Comparison of ENCODE assay signal across 24 cellular contexts in the genomic region with DNA sequence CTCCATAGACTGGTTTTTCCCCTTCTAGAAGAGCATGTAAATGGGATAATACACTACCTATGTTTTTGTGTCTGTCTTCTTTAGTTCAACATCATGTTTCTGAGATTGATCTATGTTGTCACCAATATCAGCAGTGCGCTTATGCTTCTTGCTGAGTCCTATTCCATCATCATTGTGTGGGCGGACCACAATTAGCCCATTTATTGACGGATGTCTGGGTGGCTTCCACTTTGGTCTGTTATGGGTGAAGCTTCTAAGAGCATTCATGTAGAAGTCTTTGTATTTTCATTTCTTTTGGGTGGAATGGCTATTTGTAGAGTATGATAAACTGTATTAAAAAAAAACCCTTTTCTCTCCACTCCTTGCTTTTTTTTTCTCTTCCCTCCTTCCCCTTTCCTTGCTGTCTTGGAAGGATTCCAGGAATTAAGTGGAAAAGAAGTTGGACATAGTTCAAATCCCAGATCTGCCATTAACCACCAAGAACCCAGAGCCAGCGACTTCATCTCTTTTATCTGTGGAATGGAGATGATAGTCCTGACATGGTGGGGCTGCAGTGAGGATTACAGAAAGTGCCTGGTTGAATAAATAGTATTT. TPM values are rescaled to one million over a fixed set of nuclear protein-coding genes. Genes with fewer than 3 reads are reported as not detected.
A peak's percentile ranks its signal among the peaks of the same experiment; 100 is the strongest.
DNase-seq lines count a peak whose midpoint lies in the region; ATAC-seq and TF ChIP-seq lines count a peak whose summit lies in the region.
"Had no signal": no experiment of that assay in that cellular context is flagged by ENCODE, and none has a peak within 500 bp of the region (broad histone marks: within the 10 kb centered on the region; RNA-seq: fewer than 3 reads in every experiment).

No MANE protein-coding gene starts in this region.

- peak overlapping the region; percentile 86 for H3K27ac Mint-ChIP-seq in activated CD8-positive, alpha-beta T cell treated with anti-CD3 and anti-CD28 coated beads for 36 hours
- no peak overlapping the region for H3K27ac Mint-ChIP-seq in activated CD8-positive, alpha-beta T cell treated with anti-CD3 and anti-CD28 coated beads, Interleukin-2, amount 10 ng/mL, durations not matched to agents 7 days and 5 days
- H3K27ac Mint-ChIP-seq: T-helper 1 cell treated with Interleukin-12 subunit alpha and Interleukin-12 subunit beta and Interleukin-4 antibody, amounts not matched to agents 30 μg/mL and 1 μg/mL, for 36 hours had no signal

- H3K36me3 ChIP-seq in left lung (no peaks in the 10 kb centered on the region), upper lobe of left lung (no peaks in the 10 kb centered on the region), adrenal gland (replicated peaks in 1 of 2) (no peaks in the 10 kb centered on the region)
- H3K36me3 ChIP-seq: ascending aorta, SJCRH30 had no signal

- POLR2A ChIA-PET in activated CD8-positive, alpha-beta T cell treated with anti-CD3 and anti-CD28 coated beads for 36 hours (lab: Charles Lee) = no interaction called here
- POLR2A ChIA-PET in activated CD8-positive, alpha-beta T cell treated with anti-CD3 and anti-CD28 coated beads, Interleukin-2, amount 10 ng/mL, durations not matched to agents 7 days and 5 days (lab: Charles Lee) = no interaction called here

- DNase-seq in activated CD8-positive, alpha-beta T cell treated with anti-CD3 and anti-CD28 coated beads for 36 hours = no peak
- no peak for DNase-seq in activated CD8-positive, alpha-beta T cell treated with anti-CD3 and anti-CD28 coated beads, Interleukin-2, amount 10 ng/mL, durations not matched to agents 7 days and 5 days
- no peak for DNase-seq in left lung
- DNase-seq in upper lobe of left lung = no peak
- no peak for DNase-seq in hepatic stellate cell (ENCODE audit: low spot score)
- no peak for DNase-seq in adrenal gland
- DNase-seq: activated naive CD4-positive, alpha-beta T cell treated with anti-CD3 and anti-CD28 coated beads, Interleukin-2, amount 50 U/mL, for 16 hours; activated T-cell treated with anti-CD3 and anti-CD28 coated beads, Interleukin-2, amount 50 U/mL, for 1 hour; central memory CD4-positive, alpha-beta T cell; foreskin keratinocyte; NCI-H1105; SJCRH30; stimulated activated CD4-positive, alpha-beta T cell treated with anti-CD3 and anti-CD28 coated beads, Interleukin-12 subunit alpha, Interleukin-12 subunit beta, amount 100 ng/mL, for 4 hours had no signal

- no peak overlapping the region for H3K4me3 ChIP-seq in left lung
- H3K4me3 ChIP-seq in upper lobe of left lung = no peak overlapping the region
- H3K4me3 ChIP-seq in adrenal gland = no peak overlapping the region
- H3K4me3 ChIP-seq: ascending aorta, SJCRH30 had no signal

- peaks cover 23% of the 10 kb centered on the region for H3K27me3 Mint-ChIP-seq in activated CD8-positive, alpha-beta T cell treated with anti-CD3 and anti-CD28 coated beads for 36 hours
- peaks cover 13% of the 10 kb centered on the region for H3K27me3 Mint-ChIP-seq in activated CD8-positive, alpha-beta T cell treated with anti-CD3 and anti-CD28 coated beads, Interleukin-2, amount 10 ng/mL, durations not matched to agents 7 days and 5 days (ENCODE audit: low read depth)

- H3K4me1 ChIP-seq in left lung (peaks cover 5 to 63% of the 10 kb centered on the region in 2 donors), upper lobe of left lung (peaks cover 0 to 65% (median 44%) of the 10 kb centered on the region in 4 donors), adrenal gland (replicated peaks in 1 of 2) (no peaks in the 10 kb centered on the region)
- H3K4me1 ChIP-seq: ascending aorta, foreskin keratinocyte, SJCRH30 had no signal

- no peak for TF ChIP-seq POLR2A in upper lobe of left lung (IDR thresholded peaks at IDR 0.05)
- no peak for TF ChIP-seq POLR2A in adrenal gland (IDR thresholded peaks at IDR 0.05)

- H3K4me1 Mint-ChIP-seq in activated CD8-positive, alpha-beta T cell treated with anti-CD3 and anti-CD28 coated beads for 36 hours (ENCODE audit: low read depth) = peaks cover 39% of the 10 kb centered on the region
- H3K4me1 Mint-ChIP-seq in activated CD8-positive, alpha-beta T cell treated with anti-CD3 and anti-CD28 coated beads, Interleukin-2, amount 10 ng/mL, durations not matched to agents 7 days and 5 days (ENCODE audit: low read depth) = peaks cover 23% of the 10 kb centered on the region

- H3K9me3 ChIP-seq in left lung = no peaks in the 10 kb centered on the region
- H3K9me3 ChIP-seq in upper lobe of left lung = no peaks in the 10 kb centered on the region
- H3K9me3 ChIP-seq in adrenal gland (replicated peaks in 1 of 3) = no peaks in the 10 kb centered on the region
- H3K9me3 ChIP-seq: ascending aorta, SJCRH30 had no signal

- peak overlapping the region; percentile 83 for H3K27ac ChIP-seq in VCaP
- peak overlapping the region; percentile 35 to 93 for H3K27ac ChIP-seq in left lung
- peak overlapping the region; percentile 45 to 96 (median 82) for H3K27ac ChIP-seq in upper lobe of left lung
- H3K27ac ChIP-seq in adrenal gland = no peak overlapping the region
- H3K27ac ChIP-seq: ascending aorta, epithelial cell of prostate, foreskin keratinocyte, SJCRH30 had no signal

- CTCF ChIA-PET in activated CD8-positive, alpha-beta T cell treated with anti-CD3 and anti-CD28 coated beads for 36 hours (lab: Charles Lee) = no interaction called here
- CTCF ChIA-PET in activated CD8-positive, alpha-beta T cell treated with anti-CD3 and anti-CD28 coated beads, Interleukin-2, amount 10 ng/mL, durations not matched to agents 7 days and 5 days (lab: Charles Lee) = no interaction called here

- no peak for TF ChIP-seq CTCF in activated CD8-positive, alpha-beta T cell treated with anti-CD3 and anti-CD28 coated beads for 36 hours (IDR thresholded peaks at IDR 0.05)
- no peak for TF ChIP-seq CTCF in VCaP (conservative IDR thresholded peaks at IDR 0.05)
- no peak for TF ChIP-seq CTCF in left lung (IDR thresholded peaks at IDR 0.05)
- no peak for TF ChIP-seq CTCF in upper lobe of left lung (IDR thresholded peaks at IDR 0.05)
- TF ChIP-seq CTCF in adrenal gland (IDR thresholded peaks at IDR 0.05) = no peak

- no peak for ATAC-seq in activated CD8-positive, alpha-beta T cell treated with anti-CD3 and anti-CD28 coated beads for 36 hours
- ATAC-seq in activated CD8-positive, alpha-beta T cell treated with anti-CD3 and anti-CD28 coated beads, Interleukin-2, amount 10 ng/mL, durations not matched to agents 7 days and 5 days = no peak
- no peak for ATAC-seq in left lung
- no peak for ATAC-seq in upper lobe of left lung (ENCODE audit: low FRiP score in 2 of 2)
- no peak for ATAC-seq in SK-N-SH treated with all-trans-retinoic acid at 6 μM for 48 hours
- ATAC-seq: foreskin keratinocyte had no signal

- H3K36me3 Mint-ChIP-seq in activated CD8-positive, alpha-beta T cell treated with anti-CD3 and anti-CD28 coated beads for 36 hours (ENCODE audit: low read depth) = no peaks in the 10 kb centered on the region
- no peaks in the 10 kb centered on the region for H3K36me3 Mint-ChIP-seq in activated CD8-positive, alpha-beta T cell treated with anti-CD3 and anti-CD28 coated beads, Interleukin-2, amount 10 ng/mL, durations not matched to agents 7 days and 5 days (ENCODE audit: low read depth)

- TF ChIP-seq EP300 in upper lobe of left lung (IDR thresholded peaks at IDR 0.05) = no peak

- H3K9me3 Mint-ChIP-seq in activated CD8-positive, alpha-beta T cell treated with anti-CD3 and anti-CD28 coated beads for 36 hours = no peaks in the 10 kb centered on the region
- no peaks in the 10 kb centered on the region for H3K9me3 Mint-ChIP-seq in activated CD8-positive, alpha-beta T cell treated with anti-CD3 and anti-CD28 coated beads, Interleukin-2, amount 10 ng/mL, durations not matched to agents 7 days and 5 days (ENCODE audit: insufficient read depth)
- H3K9me3 Mint-ChIP-seq: T-helper 1 cell treated with Interleukin-12 subunit alpha and Interleukin-12 subunit beta and Interleukin-4 antibody, amounts not matched to agents 30 μg/mL and 1 μg/mL, for 36 hours had no signal

- no peaks in the 10 kb centered on the region for H3K27me3 ChIP-seq in left lung
- H3K27me3 ChIP-seq in upper lobe of left lung = no peaks in the 10 kb centered on the region
- no peaks in the 10 kb centered on the region for H3K27me3 ChIP-seq in adrenal gland
- H3K27me3 ChIP-seq: ascending aorta, foreskin keratinocyte, SJCRH30 had no signal

- 67 to 73% methylated on average over 4 of the region's 4 CpGs for WGBS in upper lobe of left lung, 2 donors
- 76 to 82% (median 78%) methylated on average over 4 of the region's 4 CpGs for WGBS in adrenal gland, 4 donors

- H3K4me3 Mint-ChIP-seq in activated CD8-positive, alpha-beta T cell treated with anti-CD3 and anti-CD28 coated beads for 36 hours = no peak overlapping the region
- no peak overlapping the region for H3K4me3 Mint-ChIP-seq in activated CD8-positive, alpha-beta T cell treated with anti-CD3 and anti-CD28 coated beads, Interleukin-2, amount 10 ng/mL, durations not matched to agents 7 days and 5 days
- H3K4me3 Mint-ChIP-seq: T-helper 1 cell treated with Interleukin-12 subunit alpha and Interleukin-12 subunit beta and Interleukin-4 antibody, amounts not matched to agents 30 μg/mL and 1 μg/mL, for 36 hours had no signal

- intact Hi-C loops in activated CD8-positive, alpha-beta T cell treated with anti-CD3 and anti-CD28 coated beads for 36 hours (cut with micrococcal nuclease) = no loop called here
- intact Hi-C loops in left lung (cut with DNase I) (no loop called here), adrenal gland (cut with DNase I) (no loop called here)

RNA-seq across cellular contexts. Expression of gene SERPINA1, which starts 7.0 kb away (rescaled TPM):
- total RNA-seq in activated CD8-positive, alpha-beta T cell treated with anti-CD3 and anti-CD28 coated beads for 36 hours = 1 to 10 TPM; 1.0 to 1.9 TPM
- not detected for total RNA-seq in activated CD8-positive, alpha-beta T cell treated with anti-CD3 and anti-CD28 coated beads, Interleukin-2, amount 10 ng/mL, durations not matched to agents 7 days and 5 days
- total RNA-seq in left lung = 1,000 to 10,000 TPM; 1,065 to 1,514 TPM
- 1,000 to 10,000 TPM in 1 of 6 donors, 100 to 1,000 TPM in 5; 205 to 1,050 (median 637) TPM for total RNA-seq in upper lobe of left lung
- 10 to 100 TPM in 6 of 8 donors, 1 to 10 TPM in 2; 1.6 to 60.1 (median 17.7) TPM for total RNA-seq in adrenal gland
- polyA plus RNA-seq in adrenal gland = 10 to 100 TPM in 2 of 3 donors, 1 to 10 TPM in 1; 4.1 to 40.9 (median 11.2) TPM
- total RNA-seq: A673, H1, LHCN-M2, myocyte, SJCRH30 had no signal

RNA-seq across cellular contexts. Expression of gene SERPINA2, which starts 28.9 kb away (rescaled TPM):
- not detected for total RNA-seq in activated CD8-positive, alpha-beta T cell treated with anti-CD3 and anti-CD28 coated beads for 36 hours
- not detected for total RNA-seq in activated CD8-positive, alpha-beta T cell treated with anti-CD3 and anti-CD28 coated beads, Interleukin-2, amount 10 ng/mL, durations not matched to agents 7 days and 5 days
- total RNA-seq in left lung (not detected), upper lobe of left lung (not detected), adrenal gland (not detected)
- polyA plus RNA-seq in adrenal gland = not detected
- total RNA-seq: A673, ascending aorta, foreskin keratinocyte, H1, LHCN-M2, mammary epithelial cell, myocyte, SJCRH30 had no signal
- polyA plus RNA-seq: BJ, foreskin keratinocyte, H1, mammary epithelial cell had no signal

RNA-seq across cellular contexts. Expression of gene SERPINA11, which starts 57.2 kb away (rescaled TPM):
- total RNA-seq in activated CD8-positive, alpha-beta T cell treated with anti-CD3 and anti-CD28 coated beads for 36 hours = not detected
- not detected for total RNA-seq in activated CD8-positive, alpha-beta T cell treated with anti-CD3 and anti-CD28 coated beads, Interleukin-2, amount 10 ng/mL, durations not matched to agents 7 days and 5 days
- total RNA-seq in left lung (not detected), upper lobe of left lung (not detected), adrenal gland (not detected)
- not detected for polyA plus RNA-seq in adrenal gland
- total RNA-seq: A673, ascending aorta, foreskin keratinocyte, LHCN-M2, myocyte, SJCRH30 had no signal
- polyA plus RNA-seq: BJ, foreskin keratinocyte had no signal

Comparison
In these comparisons a context has a peak if more than half of its experiments do, and no peak if none do; other contexts are left out.
1. H3K27ac ChIP-seq: peak in VCaP (single experiment), left lung (2 of 2) and upper lobe of left lung (4 of 4); none in adrenal gland (0 of 5).